Comparison of ENCODE assay signal across 8 cellular contexts in the genomic region with DNA sequence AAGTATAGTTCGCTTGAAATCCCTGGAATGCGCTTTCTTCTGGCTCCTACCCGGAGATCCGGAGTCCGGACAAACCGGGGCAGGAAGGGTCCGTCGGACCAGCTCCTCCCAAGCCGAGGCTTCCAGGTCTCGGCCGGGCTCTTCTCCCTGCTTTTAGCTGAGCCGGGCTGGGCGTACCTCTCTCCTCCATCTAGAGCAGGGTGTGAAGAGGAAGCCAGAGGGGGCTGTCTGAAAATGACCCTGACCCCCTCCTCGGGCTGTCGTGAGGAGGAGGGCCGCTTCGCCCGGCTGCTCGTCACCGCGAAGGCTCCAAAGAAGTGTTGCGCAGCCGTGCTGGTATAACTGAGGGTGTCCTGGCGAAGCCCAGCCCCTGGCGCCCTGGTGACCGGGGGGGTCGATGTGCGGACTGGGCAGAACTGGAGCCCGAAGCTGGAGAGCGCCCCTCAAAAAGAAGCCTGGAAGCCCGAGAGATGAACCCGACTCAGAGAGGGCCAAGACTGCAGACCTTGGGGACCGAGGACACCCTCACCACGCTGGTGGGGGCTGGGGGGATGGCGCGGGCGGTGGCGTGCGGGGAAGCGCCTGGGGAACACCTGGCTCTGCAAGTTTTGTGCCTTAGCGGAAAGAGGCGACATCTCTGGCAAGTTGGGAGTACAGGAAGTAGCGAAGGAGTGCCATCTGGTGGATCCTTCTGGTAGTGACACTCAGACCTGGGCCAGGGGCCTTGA. TPM values are rescaled to one million over a fixed set of nuclear protein-coding genes. Genes with fewer than 3 reads are reported as not detected.
DNase-seq lines count a peak whose midpoint lies in the region; ATAC-seq, FAIRE-seq and TF ChIP-seq lines count a peak whose summit lies in the region.

No MANE protein-coding gene starts in this region.

- H3K27ac Mint-ChIP-seq in activated naive CD4-positive, alpha-beta T cell treated with anti-CD3 and anti-CD28 coated beads, Interleukin-2, amount 10 ng/mL, durations not matched to agents 7 days and 5 days: no peak overlapping the region

- peaks cover 30% of the 10 kb centered on the region for H3K4me1 Mint-ChIP-seq in activated naive CD4-positive, alpha-beta T cell treated with anti-CD3 and anti-CD28 coated beads, Interleukin-2, amount 10 ng/mL, durations not matched to agents 7 days and 5 days

- H3K36me3 ChIP-seq in thoracic aorta: no peaks in the 10 kb centered on the region

- peaks cover 78% of the 10 kb centered on the region for H3K27me3 Mint-ChIP-seq in activated naive CD4-positive, alpha-beta T cell treated with anti-CD3 and anti-CD28 coated beads, Interleukin-2, amount 10 ng/mL, durations not matched to agents 7 days and 5 days

- H3K4me3 ChIP-seq in thoracic aorta: peak overlapping the region; percentile 87

- no peaks in the 10 kb centered on the region for H3K9me3 Mint-ChIP-seq in activated naive CD4-positive, alpha-beta T cell treated with anti-CD3 and anti-CD28 coated beads, Interleukin-2, amount 10 ng/mL, durations not matched to agents 7 days and 5 days

- peak; percentile 61 for ATAC-seq in GM18511 (IDR thresholded peaks at IDR 0.05; ENCODE audit: unreplicated experiment)
- peak; percentile 49 for ATAC-seq in omental fat pad (ENCODE audit: low FRiP score)
- ATAC-seq in thoracic aorta (ENCODE audit: insufficient number of reproducible peaks, low FRiP score, low read depth): no peak

- CTCF ChIA-PET in activated naive CD4-positive, alpha-beta T cell treated with anti-CD3 and anti-CD28 coated beads, Interleukin-2, amount 10 ng/mL, durations not matched to agents 7 days and 5 days (lab: Charles Lee): interaction anchor here (0.6 to 11.9 kb wide), 12 partner anchors 10 to 532 kb away, joined by 3 to 140 read pairs (median 8); a partner anchor contains a TSS

- H3K9me3 ChIP-seq in thoracic aorta: no peaks in the 10 kb centered on the region

- in situ Hi-C loops in SK-MEL-5 (cut with HindIII; ENCODE audit: low pct_unique_long_range_greater_than_20kb, low sequenced_read_pairs): no loop called here

- FAIRE-seq in A204.1 (lab: Jason Lieb, UNC): peak; percentile 93

- H3K36me3 Mint-ChIP-seq in activated naive CD4-positive, alpha-beta T cell treated with anti-CD3 and anti-CD28 coated beads, Interleukin-2, amount 10 ng/mL, durations not matched to agents 7 days and 5 days: no peaks in the 10 kb centered on the region

- peaks cover 13 to 38% of the 10 kb centered on the region in 2 donors for H3K4me1 ChIP-seq in thoracic aorta (ENCODE audit: control insufficient read depth in 1 of 2, low read depth in 2 of 2)

- no peak for TF ChIP-seq CTCF in omental fat pad (IDR thresholded peaks at IDR 0.05)
- TF ChIP-seq CTCF in thoracic aorta (IDR thresholded peaks at IDR 0.05): peak; percentile 92

- peaks cover 4% of the 10 kb centered on the region for H3K27me3 ChIP-seq in thoracic aorta (replicated peaks; ENCODE audit: insufficient read depth)

- peak; percentile 79 for DNase-seq in LHCN-M2 (ENCODE audit: low read depth)
- DNase-seq in SK-MEL-5 (ENCODE audit: low read depth, low spot score): peak; percentile 82
- DNase-seq in activated naive CD4-positive, alpha-beta T cell treated with anti-CD3 and anti-CD28 coated beads, Interleukin-2, amount 10 ng/mL, durations not matched to agents 7 days and 5 days: peak; percentile 87
- DNase-seq in glomerular endothelial cell (ENCODE audit: extremely low read depth, low read depth, low spot score): peak; percentile 62
- DNase-seq in omental fat pad (ENCODE audit: low spot score): peak; percentile 78
- peak; percentile 30 for DNase-seq in thoracic aorta (ENCODE audit: low spot score)

- peak overlapping the region; percentile 67 for H3K4me3 Mint-ChIP-seq in activated naive CD4-positive, alpha-beta T cell treated with anti-CD3 and anti-CD28 coated beads, Interleukin-2, amount 10 ng/mL, durations not matched to agents 7 days and 5 days

- peak overlapping the region in 1 of 2 donors; percentile 24 for H3K27ac ChIP-seq in thoracic aorta

RNA-seq across cellular contexts. Expression of a gene that starts 5.7 kb away (rescaled TPM):
- 15.1 and 16.1 TPM in 2 replicates for total RNA-seq in LHCN-M2 (2014; rRNA removed)
- polyA plus RNA-seq in LHCN-M2 (2012): 4.3 TPM
- 1.9 and 2.3 TPM in 2 replicates for total RNA-seq in SK-MEL-5 (2014; rRNA removed; shearing (Covaris generic))
- polyA plus RNA-seq in SK-MEL-5 (2015; cell fraction: cytosol; rRNA removed): 3.7 and 4.6 TPM in 2 replicates
- polyA plus RNA-seq in SK-MEL-5 (2015; cell fraction: nucleus; rRNA removed): 1.7 and 6.7 TPM in 2 replicates
- 0.12 TPM in 1 of 2 replicates, not detected in the other for total RNA-seq in glomerular endothelial cell
- total RNA-seq in omental fat pad: 10 to 100 TPM in 1 of 4 donors, 1 to 10 TPM in 2, under 1 TPM in 1; 0.72 to 15.0 (median 1.6) TPM
- total RNA-seq in thoracic aorta: 10 to 100 TPM; 30.0 to 34.1 TPM

RNA-seq across cellular contexts. Expression of a gene that starts 36.5 kb away (rescaled TPM):
- total RNA-seq in LHCN-M2 (2014; rRNA removed): 91.6 and 101 TPM in 2 replicates
- polyA plus RNA-seq in LHCN-M2 (2012): 65.4 TPM
- 66.8 and 76.9 TPM in 2 replicates for total RNA-seq in SK-MEL-5 (2014; rRNA removed; shearing (Covaris generic))
- polyA plus RNA-seq in SK-MEL-5 (2015; cell fraction: cytosol; rRNA removed): 47.4 and 52.3 TPM in 2 replicates
- polyA plus RNA-seq in SK-MEL-5 (2015; cell fraction: nucleus; rRNA removed): 148 and 158 TPM in 2 replicates
- 112 and 151 TPM in 2 replicates for total RNA-seq in glomerular endothelial cell
- total RNA-seq in omental fat pad: 10 to 100 TPM; 54.8 to 97.3 (median 71.2) TPM
- total RNA-seq in thoracic aorta: 100 to 1,000 TPM; 136 to 206 TPM

RNA-seq across cellular contexts. Expression of a gene that starts 36.6 kb away (rescaled TPM):
- total RNA-seq in LHCN-M2 (2014; rRNA removed): 1.2 and 1.4 TPM in 2 replicates
- 2.5 TPM for polyA plus RNA-seq in LHCN-M2 (2012)
- total RNA-seq in SK-MEL-5 (2014; rRNA removed; shearing (Covaris generic)): 0.74 and 1.5 TPM in 2 replicates
- 0.98 and 1.5 TPM in 2 replicates for polyA plus RNA-seq in SK-MEL-5 (2015; cell fraction: cytosol; rRNA removed)
- 2.0 and 6.2 TPM in 2 replicates for polyA plus RNA-seq in SK-MEL-5 (2015; cell fraction: nucleus; rRNA removed)
- total RNA-seq in glomerular endothelial cell: 0.82 and 1.2 TPM in 2 replicates
- total RNA-seq in omental fat pad: 1 to 10 TPM in 1 of 4 donors, under 1 TPM in 3; 0.12 to 3.3 (median 0.30) TPM
- 1 to 10 TPM in 1 of 2 donors, under 1 TPM in 1; 0.14 to 1.1 TPM for total RNA-seq in thoracic aorta

Comparison
In these comparisons a context has a peak if more than half of its experiments do, and no peak if none do; other contexts are left out.
1. DNase-seq: peak in every context shown above with its lines; median percentile 87 in activated naive CD4-positive, alpha-beta T cell treated with anti-CD3 and anti-CD28 coated beads, Interleukin-2, amount 10 ng/mL, durations not matched to agents 7 days and 5 days; 82 in SK-MEL-5; 79 in LHCN-M2; 78 in omental fat pad; 62 in glomerular endothelial cell; 30 in thoracic aorta.